ENCODE assay signal across 1 cellular context in the genomic region with DNA sequence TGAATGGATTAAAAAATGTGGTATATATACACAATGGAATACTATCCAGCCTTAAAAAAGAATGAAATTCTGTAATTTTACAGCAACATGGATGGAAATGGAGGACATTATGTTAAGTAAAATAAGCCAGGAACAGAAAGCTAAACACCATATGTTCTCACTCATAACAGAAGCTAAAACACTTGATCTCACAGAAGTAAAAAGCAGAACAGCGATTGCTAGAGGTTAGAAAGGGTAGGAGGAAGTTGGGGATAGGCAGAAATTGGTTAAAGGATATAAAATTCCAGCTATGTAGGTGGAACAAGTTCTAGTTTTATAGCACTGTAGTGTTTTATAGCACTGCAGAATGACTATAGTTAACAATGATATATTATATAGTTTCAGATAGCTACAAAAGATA.
TF ChIP-seq lines count a peak whose summit lies in the region.

No MANE protein-coding gene starts in this region.

TF ChIP-seq in SK-N-SH, 30 proteins besides CTCF, POLR2A, EP300 and RAD21 (continued from another document):
- TF ChIP-seq, protein P1, sequence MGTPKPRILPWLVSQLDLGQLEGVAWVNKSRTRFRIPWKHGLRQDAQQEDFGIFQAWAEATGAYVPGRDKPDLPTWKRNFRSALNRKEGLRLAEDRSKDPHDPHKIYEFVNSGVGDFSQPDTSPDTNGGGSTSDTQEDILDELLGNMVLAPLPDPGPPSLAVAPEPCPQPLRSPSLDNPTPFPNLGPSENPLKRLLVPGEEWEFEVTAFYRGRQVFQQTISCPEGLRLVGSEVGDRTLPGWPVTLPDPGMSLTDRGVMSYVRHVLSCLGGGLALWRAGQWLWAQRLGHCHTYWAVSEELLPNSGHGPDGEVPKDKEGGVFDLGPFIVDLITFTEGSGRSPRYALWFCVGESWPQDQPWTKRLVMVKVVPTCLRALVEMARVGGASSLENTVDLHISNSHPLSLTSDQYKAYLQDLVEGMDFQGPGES (IDR thresholded peaks at IDR 0.05; ENCODE audit: low read depth, low read length): no peak
- TF ChIP-seq FOXJ3 (CRISPR knock-in tag; IDR thresholded peaks at IDR 0.05) (no peak), RFX5 (IDR thresholded peaks at IDR 0.05; ENCODE audit: low read length) (no peak), TCF12 (IDR thresholded peaks at IDR 0.05) (no peak), GATA2 (CRISPR knock-in tag; IDR thresholded peaks at IDR 0.05) (no peak), FOSL2 (IDR thresholded peaks at IDR 0.05; ENCODE audit: borderline replicate concordance, low read depth) (no peak), YY1 (IDR thresholded peaks at IDR 0.05; ENCODE audit: low read depth) (no peak), MXI1 (IDR thresholded peaks at IDR 0.05; ENCODE audit: low read depth, low read length) (no peak), EZH2phosphoT487 (IDR thresholded peaks at IDR 0.05; ENCODE audit: borderline replicate concordance, low read depth) (no peak), POLR2AphosphoS5 (IDR thresholded peaks at IDR 0.05; ENCODE audit: low read depth, low read length) (no peak), ELF1 (IDR thresholded peaks at IDR 0.05) (no peak)
- TF ChIP-seq, protein P2, sequence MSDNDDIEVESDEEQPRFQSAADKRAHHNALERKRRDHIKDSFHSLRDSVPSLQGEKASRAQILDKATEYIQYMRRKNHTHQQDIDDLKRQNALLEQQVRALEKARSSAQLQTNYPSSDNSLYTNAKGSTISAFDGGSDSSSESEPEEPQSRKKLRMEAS (IDR thresholded peaks at IDR 0.05; ENCODE audit: low read depth): no peak
- TF ChIP-seq, protein P3, sequence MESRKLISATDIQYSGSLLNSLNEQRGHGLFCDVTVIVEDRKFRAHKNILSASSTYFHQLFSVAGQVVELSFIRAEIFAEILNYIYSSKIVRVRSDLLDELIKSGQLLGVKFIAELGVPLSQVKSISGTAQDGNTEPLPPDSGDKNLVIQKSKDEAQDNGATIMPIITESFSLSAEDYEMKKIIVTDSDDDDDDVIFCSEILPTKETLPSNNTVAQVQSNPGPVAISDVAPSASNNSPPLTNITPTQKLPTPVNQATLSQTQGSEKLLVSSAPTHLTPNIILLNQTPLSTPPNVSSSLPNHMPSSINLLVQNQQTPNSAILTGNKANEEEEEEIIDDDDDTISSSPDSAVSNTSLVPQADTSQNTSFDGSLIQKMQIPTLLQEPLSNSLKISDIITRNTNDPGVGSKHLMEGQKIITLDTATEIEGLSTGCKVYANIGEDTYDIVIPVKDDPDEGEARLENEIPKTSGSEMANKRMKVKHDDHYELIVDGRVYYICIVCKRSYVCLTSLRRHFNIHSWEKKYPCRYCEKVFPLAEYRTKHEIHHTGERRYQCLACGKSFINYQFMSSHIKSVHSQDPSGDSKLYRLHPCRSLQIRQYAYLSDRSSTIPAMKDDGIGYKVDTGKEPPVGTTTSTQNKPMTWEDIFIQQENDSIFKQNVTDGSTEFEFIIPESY (IDR thresholded peaks at IDR 0.05; ENCODE audit: borderline replicate concordance, low read depth): no peak
- TF ChIP-seq, protein P4, sequence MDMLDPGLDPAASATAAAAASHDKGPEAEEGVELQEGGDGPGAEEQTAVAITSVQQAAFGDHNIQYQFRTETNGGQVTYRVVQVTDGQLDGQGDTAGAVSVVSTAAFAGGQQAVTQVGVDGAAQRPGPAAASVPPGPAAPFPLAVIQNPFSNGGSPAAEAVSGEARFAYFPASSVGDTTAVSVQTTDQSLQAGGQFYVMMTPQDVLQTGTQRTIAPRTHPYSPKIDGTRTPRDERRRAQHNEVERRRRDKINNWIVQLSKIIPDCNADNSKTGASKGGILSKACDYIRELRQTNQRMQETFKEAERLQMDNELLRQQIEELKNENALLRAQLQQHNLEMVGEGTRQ (IDR thresholded peaks at IDR 0.05; ENCODE audit: borderline replicate concordance, low read depth, low read length): no peak
